Comparison of ENCODE assay signal across 9 cellular contexts in genomic region chr12:48165089-48166031, GRCh38. TPM values are rescaled to one million over a fixed set of nuclear protein-coding genes. Genes with fewer than 3 reads are reported as not detected.
A peak's percentile ranks its signal among the peaks of the same experiment; 100 is the strongest.
DNase-seq lines count a peak whose midpoint lies in the region; ATAC-seq and TF ChIP-seq lines count a peak whose summit lies in the region.
"Had no signal": no experiment of that assay in that cellular context is flagged by ENCODE, and none has a peak within 500 bp of the region (broad histone marks: within the 10 kb centered on the region; RNA-seq: fewer than 3 reads in every experiment).

No MANE protein-coding gene starts in this region.

- in situ Hi-C loops in Panc1 (cut with HindIII; ENCODE audit: low pct_unique_long_range_greater_than_20kb, low sequenced_read_pairs): no loop called here

- intact Hi-C loops in Panc1 (cut with micrococcal nuclease; ENCODE audit: unreplicated experiment) (loop anchor here (10.0 kb wide), 2 partner anchors 81 to 211 kb away; no protein-coding TSS in a partner anchor), ascending aorta (cut with DNase I) (loop anchor here (1.0 kb wide), 1 partner anchor 80 kb away; no protein-coding TSS in a partner anchor)

- BruUV-seq in Panc1 (replicated peaks; lab: Mats Ljungman, UMichigan): no TSS peak

- H3K4me3 ChIP-seq in Panc1 (ENCODE audit: low read depth in 2 of 2, low read length in 2 of 2) (no peak overlapping the region), ascending aorta (no peak overlapping the region)

- POLR2A ChIA-PET in Panc1 (lab: Charles Lee): no interaction called here

- H3K36me3 ChIP-seq in Panc1 (ENCODE audit: control insufficient read depth, insufficient read depth, low read length) (no peaks in the 10 kb centered on the region), ascending aorta (no peaks in the 10 kb centered on the region)

- H3K9me3 ChIP-seq in Panc1 (ENCODE audit: control insufficient read depth, insufficient read depth, low read depth, low read length) (no peaks in the 10 kb centered on the region), ascending aorta (no peaks in the 10 kb centered on the region)

- H3K27me3 ChIP-seq in Panc1 (ENCODE audit: control insufficient read depth, insufficient read depth, low read length) (peaks cover 2% of the 10 kb centered on the region; the same call in 1 of the 2 replicates), ascending aorta (no peaks in the 10 kb centered on the region)

- DNase-seq in SKM-1 (lab: John Stamatoyannopoulos, UW; ENCODE audit: unreplicated experiment) (peak; percentile 32), SKM-1 treated with dmso at 0.1 percent for 144 hours (lab: John Stamatoyannopoulos, UW; ENCODE audit: unreplicated experiment) (no peak), HUDEP-2 (lab: John Stamatoyannopoulos, UW; ENCODE audit: unreplicated experiment in 76 of 76) (peak in 40 of 76 experiments; percentile 4 to 64 (median 34)), Panc1 (ENCODE audit: low read depth, low spot score) (peak; percentile 52), ascending aorta (ENCODE audit: low spot score in 2 of 2) (no peak), hepatic stellate cell (ENCODE audit: low spot score) (peak; percentile 45)
- peak; percentile 17 for DNase-seq in stimulated activated CD4-positive, alpha-beta T cell treated with anti-CD3 and anti-CD28 coated beads, Interleukin-1b, Interleukin-23, amount 100 ng/mL, for 48 hours

- peak; percentile 86; the same call in 1 of the 2 replicates for TF ChIP-seq CTCF in Panc1 (IDR thresholded peaks at IDR 0.05)
- TF ChIP-seq CTCF in ascending aorta (IDR thresholded peaks at IDR 0.05): peak; percentile 60 to 90 (median 81)

- ATAC-seq in Panc1: peak; percentile 87; the same call in 1 of the 2 replicates
- no peak for ATAC-seq in GM18870 (IDR thresholded peaks at IDR 0.05; ENCODE audit: unreplicated experiment)

- no peaks in the 10 kb centered on the region for H3K4me1 ChIP-seq in Panc1 (ENCODE audit: control insufficient read depth, insufficient read depth, low read length)
- H3K4me1 ChIP-seq in ascending aorta: no peaks in the 10 kb centered on the region

- CTCF ChIA-PET in Panc1 (lab: Charles Lee): interaction anchor here (0.6 kb wide), 1 partner anchor 216 kb away, joined by 3 read pairs; no protein-coding TSS in a partner anchor

- H3K27ac ChIP-seq in Panc1 (ENCODE audit: low read length) (no peak overlapping the region), ascending aorta (no peak overlapping the region)

RNA-seq across cellular contexts. Expression of gene ASB8, which starts 8.0 kb away (rescaled TPM):
- total RNA-seq in Panc1 (2021; ENCODE audit: unreplicated experiment): 17.1 TPM
- 13.5 TPM for polyA plus RNA-seq in Panc1 (2012; ENCODE audit: insufficient read length)
- 23.7 TPM for total RNA-seq in ascending aorta

RNA-seq across cellular contexts. Expression of gene CCDC184, which starts 18.1 kb away (rescaled TPM):
- total RNA-seq in Panc1 (2021; ENCODE audit: unreplicated experiment): 0.74 TPM
- polyA plus RNA-seq in Panc1 (2012; ENCODE audit: insufficient read length): 0.99 TPM
- total RNA-seq in ascending aorta: 1.6 TPM

RNA-seq across cellular contexts. Expression of gene OR10AD1, which starts 37.7 kb away (rescaled TPM):
- total RNA-seq in Panc1 (2021; ENCODE audit: unreplicated experiment) (not detected), ascending aorta (not detected)
- 0.23 TPM for polyA plus RNA-seq in Panc1 (2012; ENCODE audit: insufficient read length)
- total RNA-seq: temporal lobe had no signal

RNA-seq across cellular contexts. Expression of gene PFKM, which starts 46.2 kb away (rescaled TPM):
- total RNA-seq in Panc1 (2021; ENCODE audit: unreplicated experiment): 56.1 TPM
- 45.8 TPM for polyA plus RNA-seq in Panc1 (2012; ENCODE audit: insufficient read length)
- total RNA-seq in ascending aorta: 19.6 TPM

RNA-seq across cellular contexts. Expression of gene SENP1, which starts 59.5 kb away (rescaled TPM):
- total RNA-seq in Panc1 (2021; ENCODE audit: unreplicated experiment): 35.2 TPM
- polyA plus RNA-seq in Panc1 (2012; ENCODE audit: insufficient read length): 6.1 TPM
- total RNA-seq in ascending aorta: 11.3 TPM

Comparison
In these comparisons a context has a peak if more than half of its experiments do, and no peak if none do; other contexts are left out.
1. DNase-seq: peak in SKM-1 (single experiment), HUDEP-2 (40 of 76), Panc1 (single experiment), hepatic stellate cell (single experiment) and stimulated activated CD4-positive, alpha-beta T cell treated with anti-CD3 and anti-CD28 coated beads, Interleukin-1b, Interleukin-23, amount 100 ng/mL, for 48 hours (single experiment); none in SKM-1 treated with dmso at 0.1 percent for 144 hours (single experiment) and ascending aorta (0 of 2).